In the genomic region with DNA sequence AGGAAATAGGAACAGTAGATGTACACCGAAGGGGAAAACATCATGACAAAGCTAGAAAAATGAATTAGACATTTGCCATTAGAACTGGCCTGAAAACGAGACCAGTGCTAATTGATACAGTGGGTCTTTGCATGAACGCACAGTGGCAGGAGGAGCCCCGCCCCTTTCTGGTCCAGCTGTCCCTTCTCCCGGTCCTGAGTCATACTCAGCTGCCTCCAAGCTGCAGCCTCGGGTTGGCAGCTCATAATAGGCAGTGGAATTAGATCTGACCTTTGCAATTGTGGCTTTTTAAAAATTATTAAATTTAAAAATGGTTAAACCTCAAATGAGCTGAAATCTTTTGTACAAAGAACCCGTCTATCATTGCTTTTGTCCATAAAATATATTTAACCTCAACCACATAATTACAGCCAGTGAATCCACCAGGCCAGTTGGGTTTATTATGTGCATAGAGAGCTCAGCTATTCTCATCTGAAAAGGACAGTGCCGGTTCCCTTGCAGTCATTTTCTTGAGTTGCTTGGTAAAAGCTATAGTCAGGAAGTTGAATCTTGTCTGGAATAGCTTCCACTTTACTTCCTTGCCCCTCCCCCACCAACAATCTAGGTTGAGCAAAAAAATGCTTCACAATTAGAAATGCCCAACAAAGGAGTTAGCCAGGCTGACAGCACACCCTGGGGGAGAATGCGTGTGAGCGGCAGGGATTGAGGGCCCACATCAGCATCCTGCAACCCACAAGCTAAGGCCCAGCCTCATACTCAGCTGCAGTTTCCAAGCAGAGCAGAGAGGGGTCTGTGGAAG, we compare ENCODE assay signal across 11 cellular contexts.
DNase-seq lines count a peak whose midpoint lies in the region; ATAC-seq and TF ChIP-seq lines count a peak whose summit lies in the region.
"Had no signal": no experiment of that assay in that cellular context is flagged by ENCODE, and none has a peak within 500 bp of the region (broad histone marks: within the 10 kb centered on the region; RNA-seq: fewer than 3 reads in every experiment).

No MANE protein-coding gene starts in this region.

- no peak overlapping the region for H4K91ac ChIP-seq in H9 (ENCODE audit: insufficient read length, low read depth, low read length)

- H3K27me3 Mint-ChIP-seq in H9 (ENCODE audit: low read depth): no peaks in the 10 kb centered on the region

- no peak overlapping the region for H2BK5ac ChIP-seq in H9 (ENCODE audit: insufficient read length, low read length)

- no peaks in the 10 kb centered on the region for H3K9me3 ChIP-seq in MG63
- no peaks in the 10 kb centered on the region for H3K9me3 ChIP-seq in vagina
- H3K9me3 ChIP-seq in H9 (ENCODE audit: control insufficient read depth, low read depth, low read length): peaks cover 6% of the 10 kb centered on the region

- peaks cover 10 to 15% (median 13%) of the 10 kb centered on the region in 3 experiments for H3K36me3 Mint-ChIP-seq in H9 (ENCODE audit: insufficient read depth in 1 of 3, low read depth in 3 of 3)

- no peak for TF ChIP-seq POLR2A in vagina (IDR thresholded peaks at IDR 0.05)

- H3K36me3 ChIP-seq in MG63 (no peaks in the 10 kb centered on the region), vagina (no peaks in the 10 kb centered on the region)

- H4K8ac ChIP-seq in H9 (replicated peaks; ENCODE audit: insufficient read length, low read depth, low read length): no peak overlapping the region

- DNase-seq in AG20443 (ENCODE audit: low spot score) (peak; percentile 72), MG63 (peak; percentile 84), astrocyte of the hippocampus (ENCODE audit: low read depth, low spot score) (peak; percentile 88), kidney tubule cell (ENCODE audit: low spot score) (peak; percentile 72), vagina (ENCODE audit: extremely low spot score in 2 of 2) (no peak), H9 (no peak)
- DNase-seq in effector CD8-positive, alpha-beta T cell (lab: John Stamatoyannopoulos, UW): no peak
- DNase-seq: activated CD8-positive, alpha-beta memory T cell treated with anti-CD3 and anti-CD28 coated beads for 24 hours; DND-41 had no signal

- no peak overlapping the region for H2BK120ac ChIP-seq in H9 (ENCODE audit: low read depth, low read length, poor library complexity, severe bottlenecking)

- TF ChIP-seq CTCF in vagina (IDR thresholded peaks at IDR 0.05): no peak
- no peak for TF ChIP-seq CTCF in H9 (conservative IDR thresholded peaks at IDR 0.05)

- no peak overlapping the region for H3K9ac ChIP-seq in H9 (ENCODE audit: extremely low read depth, insufficient read length, low read length)

- H2BK20ac ChIP-seq in H9 (ENCODE audit: low read depth, low read length, poor library complexity, severe bottlenecking): no peak overlapping the region

- no peak overlapping the region for H3K4ac ChIP-seq in H9 (ENCODE audit: low read depth, low read length)

- no peak for ATAC-seq in esophagus mucosa

- no peak overlapping the region for H3K23ac ChIP-seq in H9 (ENCODE audit: insufficient read length, low read depth, low read length)

- no peak overlapping the region for H3K14ac ChIP-seq in H9 (ENCODE audit: insufficient read depth, low read length)

- no peak overlapping the region for H3K4me3 Mint-ChIP-seq in H9

- no peaks in the 10 kb centered on the region for H3K23me2 ChIP-seq in H9 (ENCODE audit: insufficient read length, low read depth, low read length, poor library complexity, severe bottlenecking)

- no peak overlapping the region for H3K27ac Mint-ChIP-seq in H9

- H2BK12ac ChIP-seq in H9 (ENCODE audit: insufficient read length, low read depth, low read length): no peak overlapping the region

- H2AK5ac ChIP-seq in H9 (ENCODE audit: insufficient read length, low read length): no peak overlapping the region

- no peaks in the 10 kb centered on the region for H3K79me1 ChIP-seq in H9 (ENCODE audit: insufficient read depth, low read depth, low read length, poor library complexity, severe bottlenecking)

- no peak overlapping the region for H2AFZ ChIP-seq in H9 (ENCODE audit: low read length)

- no peak overlapping the region for H3K18ac ChIP-seq in H9 (ENCODE audit: insufficient read length, low read depth, low read length)

- H3K9me3 Mint-ChIP-seq in H9: peaks cover 15 to 18% of the 10 kb centered on the region in 2 experiments

- no peak overlapping the region for H4K5ac ChIP-seq in H9 (ENCODE audit: insufficient read length, low read depth, low read length)

- H3K27ac ChIP-seq in vagina (no peak overlapping the region), H9 (ENCODE audit: insufficient read length, low read depth, low read length) (no peak overlapping the region)
- H3K27ac ChIP-seq: epithelial cell of prostate had no signal

- H3K56ac ChIP-seq in H9 (ENCODE audit: insufficient read length, low read depth, low read length): no peak overlapping the region

- H4K20me1 ChIP-seq in H9 (ENCODE audit: control insufficient read depth, insufficient read depth, insufficient read length): no peaks in the 10 kb centered on the region

- H3K4me1 ChIP-seq in vagina (no peaks in the 10 kb centered on the region), H9 (ENCODE audit: insufficient read depth, low read length) (no peaks in the 10 kb centered on the region)

- H3K4me2 ChIP-seq in H9 (ENCODE audit: insufficient read depth, insufficient read length, low read length): no peak overlapping the region

- no peak overlapping the region for H3T11ph ChIP-seq in H9 (ENCODE audit: low read length)

- WGBS in H9 (ENCODE audit: extremely low coverage, insufficient read length, low lambda C conversion rate): no CpG with 5 or more reads among the region's 10 CpGs

- no peak overlapping the region for H2BK15ac ChIP-seq in H9 (ENCODE audit: low read depth, low read length)

- intact Hi-C loops in vagina (cut with DNase I): no loop called here

- H3K4me1 Mint-ChIP-seq in H9: peaks cover 8 to 17% of the 10 kb centered on the region in 2 experiments

- H3K79me2 ChIP-seq in H9 (ENCODE audit: insufficient read depth, low read length): no peaks in the 10 kb centered on the region

- H3K27me3 ChIP-seq in MG63: no peaks in the 10 kb centered on the region
- H3K27me3 ChIP-seq in vagina: no peaks in the 10 kb centered on the region
- H3K27me3 ChIP-seq in H9 (ENCODE audit: insufficient read depth, low read length): no peaks in the 10 kb centered on the region

- H3K4me3 ChIP-seq in MG63 (no peak overlapping the region), vagina (no peak overlapping the region)

Comparison
In these comparisons a context has a peak if more than half of its experiments do, and no peak if none do; other contexts are left out.
1. DNase-seq: peak in AG20443 (single experiment), MG63 (single experiment), astrocyte of the hippocampus (single experiment) and kidney tubule cell (single experiment); none in effector CD8-positive, alpha-beta T cell (single experiment), vagina (0 of 2) and H9 (single experiment).